In the genomic region with DNA sequence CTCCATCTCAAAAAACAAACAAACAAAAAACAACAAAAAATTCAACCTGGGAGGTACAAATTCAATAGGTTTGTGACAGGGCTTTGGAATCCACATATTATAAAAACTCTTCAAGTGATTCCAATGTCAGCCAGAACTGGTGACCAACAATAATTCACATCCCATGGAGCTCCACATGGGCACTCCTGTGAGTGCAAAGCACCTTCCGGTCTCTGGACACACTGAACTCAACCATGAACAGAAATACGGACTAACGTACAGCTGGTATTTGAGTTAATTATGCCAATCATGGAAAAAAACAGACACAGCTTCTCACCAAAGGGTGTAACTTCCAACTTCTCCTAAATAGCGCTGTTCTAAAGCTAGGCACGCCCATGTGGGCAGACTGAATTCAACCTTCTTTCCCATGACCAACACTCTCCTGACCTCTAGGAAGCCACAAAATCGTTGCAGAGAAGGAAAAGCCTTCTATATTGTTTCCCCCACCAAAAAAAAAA, we compare ENCODE assay signal across 8 cellular contexts.
DNase-seq lines count a peak whose midpoint lies in the region; ATAC-seq and TF ChIP-seq lines count a peak whose summit lies in the region.
"Not testable (repeated sequence)": the region's sequence is repeated elsewhere in the genome, so short reads cannot be mapped to it uniquely, and the experiment has no call there.

No MANE protein-coding gene starts in this region.

- CTCF ChIA-PET in activated naive CD4-positive, alpha-beta T cell treated with anti-CD3 and anti-CD28 coated beads, Interleukin-2, amount 10 ng/mL, durations not matched to agents 7 days and 5 days (lab: Charles Lee) = interaction anchor here (0.7 kb wide), 1 partner anchor 61 kb away, joined by 3 read pairs; no protein-coding TSS in a partner anchor

- H3K4me1 ChIP-seq in BE2C; NT2/D1 (ENCODE audit: insufficient read depth, insufficient read length): not testable (repeated sequence)

- not testable (repeated sequence) for DNase-seq in BE2C; NT2/D1 (ENCODE audit: low read depth, low spot score); activated naive CD4-positive, alpha-beta T cell treated with anti-CD3 and anti-CD28 coated beads, Interleukin-2, amount 10 ng/mL, durations not matched to agents 7 days and 5 days; memory B cell (ENCODE audit: low spot score in 2 of 2)

- TF ChIP-seq CTCF in BE2C (IDR thresholded peaks at IDR 0.05; ENCODE audit: low read depth, low read length) = not testable (repeated sequence)

- H3K27me3 Mint-ChIP-seq in activated naive CD4-positive, alpha-beta T cell treated with anti-CD3 and anti-CD28 coated beads, Interleukin-2, amount 10 ng/mL, durations not matched to agents 7 days and 5 days; memory B cell: not testable (repeated sequence)

- H3K4me3 ChIP-seq in BE2C (ENCODE audit: low read depth, low read length) (peak overlapping the region; percentile 74), NT2/D1 (ENCODE audit: insufficient read length, low read depth) (peak overlapping the region; percentile 75), skin epidermis (peak overlapping the region; percentile 72 to 92 (median 79))

- H3K27me3 ChIP-seq in BE2C; NT2/D1 (ENCODE audit: insufficient read depth, insufficient read length): not testable (repeated sequence)

- H3K27ac Mint-ChIP-seq in activated naive CD4-positive, alpha-beta T cell treated with anti-CD3 and anti-CD28 coated beads, Interleukin-2, amount 10 ng/mL, durations not matched to agents 7 days and 5 days = peak overlapping the region; percentile 96
- H3K27ac Mint-ChIP-seq in memory B cell = peak overlapping the region; percentile 91

- H3K36me3 Mint-ChIP-seq in activated naive CD4-positive, alpha-beta T cell treated with anti-CD3 and anti-CD28 coated beads, Interleukin-2, amount 10 ng/mL, durations not matched to agents 7 days and 5 days; memory B cell: not testable (repeated sequence)

- peak overlapping the region; percentile 67 to 99 (median 97) for H3K27ac ChIP-seq in skin epidermis

- not testable (repeated sequence) for H3K9me3 ChIP-seq in BE2C; NT2/D1 (ENCODE audit: insufficient read depth, low read length)

- H3K9ac ChIP-seq in NT2/D1 (ENCODE audit: insufficient read length, low read depth) = peak overlapping the region; percentile 98

- not testable (repeated sequence) for H3K4me1 Mint-ChIP-seq in activated naive CD4-positive, alpha-beta T cell treated with anti-CD3 and anti-CD28 coated beads, Interleukin-2, amount 10 ng/mL, durations not matched to agents 7 days and 5 days; memory B cell

- ATAC-seq in GM19397 (IDR thresholded peaks at IDR 0.05; ENCODE audit: unreplicated experiment) (peak; percentile 24), HG02938 (IDR thresholded peaks at IDR 0.05; ENCODE audit: unreplicated experiment) (peak; percentile 25), esophagus mucosa (peak; percentile 75), memory B cell (ENCODE audit: low read depth) (peak; percentile 21)

- H3K36me3 ChIP-seq in BE2C; NT2/D1 (ENCODE audit: insufficient read depth, insufficient read length, low read length): not testable (repeated sequence)

- H3K9me3 Mint-ChIP-seq in activated naive CD4-positive, alpha-beta T cell treated with anti-CD3 and anti-CD28 coated beads, Interleukin-2, amount 10 ng/mL, durations not matched to agents 7 days and 5 days; memory B cell: not testable (repeated sequence)

- H3K4me3 Mint-ChIP-seq in activated naive CD4-positive, alpha-beta T cell treated with anti-CD3 and anti-CD28 coated beads, Interleukin-2, amount 10 ng/mL, durations not matched to agents 7 days and 5 days = peak overlapping the region; percentile 93
- H3K4me3 Mint-ChIP-seq in memory B cell = peak overlapping the region; percentile 93

Comparison
In these comparisons a context has a peak if more than half of its experiments do, and no peak if none do; other contexts are left out.
1. ATAC-seq: peak in every context shown above with its lines; median percentile 75 in esophagus mucosa; 25 in HG02938; 24 in GM19397; 21 in memory B cell.